ENCODE assay signal across 28 cellular contexts in genomic region chr6:84615987-84616386, GRCh38.
"Had no signal": no experiment of that assay in that cellular context is flagged by ENCODE, and none has a peak within 500 bp of the region (broad histone marks: within the 10 kb centered on the region; RNA-seq: fewer than 3 reads in every experiment).

No MANE protein-coding gene starts in this region.

- H3K36me3 ChIP-seq: colonic mucosa, esophagus muscularis mucosa, esophagus squamous epithelium, gastrocnemius medialis, gastroesophageal sphincter, heart left ventricle, heart right ventricle had no signal

- FAIRE-seq: colon, endometrium, endothelial cell of umbilical vein, frontal cortex had no signal

- H3K27ac Mint-ChIP-seq: dendritic cell treated with granulocyte-macrophage colony-stimulating factor and Interleukin-4, amounts not matched to agents 40 ng/mL and 50 ng/mL, for 4 days; effector memory CD8-positive, alpha-beta T cell; endodermal cell had no signal

- ATAC-seq: effector memory CD8-positive, alpha-beta T cell; esophagus mucosa; foreskin keratinocyte; gastrocnemius medialis; gastroesophageal sphincter; heart left ventricle; heart right ventricle had no signal

- H3K4me3 Mint-ChIP-seq: dendritic cell treated with granulocyte-macrophage colony-stimulating factor and Interleukin-4, amounts not matched to agents 40 ng/mL and 50 ng/mL, for 4 days; effector memory CD8-positive, alpha-beta T cell; endodermal cell had no signal

- H3K27me3 ChIP-seq: colonic mucosa, dorsolateral prefrontal cortex, esophagus muscularis mucosa, esophagus squamous epithelium, foreskin keratinocyte, gastrocnemius medialis, gastroesophageal sphincter, heart left ventricle, heart right ventricle had no signal

- H3K4me3 ChIP-seq: colonic mucosa, coronary artery, dorsolateral prefrontal cortex, esophagus muscularis mucosa, esophagus squamous epithelium, gastrocnemius medialis, gastroesophageal sphincter, heart left ventricle, heart right ventricle had no signal

- H3K27ac ChIP-seq: colonic mucosa, coronary artery, dorsolateral prefrontal cortex, epithelial cell of prostate, esophagus muscularis mucosa, esophagus squamous epithelium, foreskin keratinocyte, gastrocnemius medialis, gastroesophageal sphincter, heart left ventricle, heart right ventricle had no signal

- DNase-seq: colonic mucosa; cortex of kidney; dermis blood vessel endothelial cell; dorsolateral prefrontal cortex; effector CD4-positive, alpha-beta T cell; effector CD8-positive, alpha-beta T cell; effector memory CD4-positive, alpha-beta T cell; effector memory CD8-positive, alpha-beta T cell; endodermal cell; erythroblast; esophagus squamous epithelium; foreskin keratinocyte; foreskin melanocyte; gastrocnemius medialis; glutamatergic neuron; head of caudate nucleus; heart left ventricle; heart right ventricle had no signal

- H3K27me3 Mint-ChIP-seq: dendritic cell treated with granulocyte-macrophage colony-stimulating factor and Interleukin-4, amounts not matched to agents 40 ng/mL and 50 ng/mL, for 4 days; effector memory CD8-positive, alpha-beta T cell had no signal

- H3K4me1 ChIP-seq: colonic mucosa, esophagus muscularis mucosa, esophagus squamous epithelium, foreskin keratinocyte, gastrocnemius medialis, gastroesophageal sphincter, heart left ventricle had no signal

- H3K9me3 ChIP-seq: colonic mucosa, esophagus muscularis mucosa, esophagus squamous epithelium, gastroesophageal sphincter had no signal
